ENCODE assay signal across 8 cellular contexts in genomic region chr5:79464695-79465332, GRCh38. TPM values are rescaled to one million over a fixed set of nuclear protein-coding genes. Genes with fewer than 3 reads are reported as not detected.
DNase-seq lines count a peak whose midpoint lies in the region; TF ChIP-seq lines count a peak whose summit lies in the region.

No MANE protein-coding gene starts in this region.

- BruUV-seq in Caco-2 (replicated peaks; lab: Mats Ljungman, UMichigan), result no TSS peak

- no peaks in the 10 kb centered on the region for H3K9me3 ChIP-seq in Caco-2

- peaks cover 7% of the 10 kb centered on the region; the same call in 1 of the 2 replicates for H3K4me1 ChIP-seq in Caco-2

- intact Hi-C loops in Caco-2 (cut with micrococcal nuclease; ENCODE audit: unreplicated experiment), result loop anchor here (1.0 to 2.0 kb wide), 4 partner anchors 130 to 440 kb away; no protein-coding TSS in a partner anchor

- H3K4me3 ChIP-seq in Caco-2 (ENCODE audit: low read depth, low read length), result no peak overlapping the region

- H3K9me3 Mint-ChIP-seq in Caco-2 (ENCODE audit: unreplicated experiment) (no peaks in the 10 kb centered on the region), progenitor cell of endocrine pancreas (ENCODE audit: low read depth) (no peaks in the 10 kb centered on the region)

- DNase-seq in Caco-2 (peak in 1 of 2 experiments; percentile 11), HT-29 (ENCODE audit: low spot score) (peak; percentile 22), RWPE1 (ENCODE audit: low spot score) (peak; percentile 64), fibroblast of the conjunctiva (ENCODE audit: low read depth) (peak; percentile 28), progenitor cell of endocrine pancreas (ENCODE audit: low spot score, unreplicated experiment) (no peak), NCI-H187 (lab: John Stamatoyannopoulos, UW) (no peak)
- DNase-seq in activated CD8-positive, alpha-beta memory T cell treated with anti-CD3 and anti-CD28 coated beads for 24 hours, result no peak
- no peak for DNase-seq in activated effector memory CD4-positive, alpha-beta T cell treated with Interleukin-2 at 50 U/mL for 16 hours

- H3K27me3 ChIP-seq in Caco-2 (replicated peaks; ENCODE audit: control insufficient read depth, insufficient read depth, low read length), result no peaks in the 10 kb centered on the region

- CTCF ChIA-PET in Caco-2 (lab: Charles Lee) (no interaction called here), RWPE1 (lab: Yijun Ruan, JAX) (interaction anchor here (0.6 to 4.4 kb wide), 20 partner anchors 8 to 1170 kb away, joined by 3 to 24 read pairs (median 4); partner anchors contain the start of gene AP3B1)

- POLR2A ChIA-PET in Caco-2 (lab: Charles Lee) (no interaction called here), RWPE1 (lab: Yijun Ruan, JAX; ENCODE audit: low non-redundant PET) (interaction anchor here (0.7 kb wide), 1 partner anchor 10 kb away, joined by 3 read pairs; no protein-coding TSS in a partner anchor)

- peaks cover 9% of the 10 kb centered on the region for H3K4me1 Mint-ChIP-seq in Caco-2 (ENCODE audit: low read depth, unreplicated experiment)
- H3K4me1 Mint-ChIP-seq in progenitor cell of endocrine pancreas (ENCODE audit: low read depth), result peaks cover 17% of the 10 kb centered on the region

- H3K27me3 Mint-ChIP-seq in Caco-2 (ENCODE audit: insufficient read depth, unreplicated experiment), result no peaks in the 10 kb centered on the region
- no peaks in the 10 kb centered on the region for H3K27me3 Mint-ChIP-seq in progenitor cell of endocrine pancreas

- H3K4me3 Mint-ChIP-seq in Caco-2 (ENCODE audit: unreplicated experiment) (no peak overlapping the region), progenitor cell of endocrine pancreas (ENCODE audit: low read depth) (no peak overlapping the region)

- H3K36me3 Mint-ChIP-seq in Caco-2 (ENCODE audit: insufficient read depth, unreplicated experiment) (no peaks in the 10 kb centered on the region), progenitor cell of endocrine pancreas (ENCODE audit: insufficient read depth) (no peaks in the 10 kb centered on the region)

- no peak overlapping the region for H3K27ac ChIP-seq in RWPE1

- no peak overlapping the region for H3K27ac Mint-ChIP-seq in Caco-2 (ENCODE audit: unreplicated experiment)
- peak overlapping the region; percentile 19 for H3K27ac Mint-ChIP-seq in progenitor cell of endocrine pancreas

- no peaks in the 10 kb centered on the region for H3K36me3 ChIP-seq in Caco-2 (ENCODE audit: control insufficient read depth, insufficient read depth, low read length)

- TF ChIP-seq CTCF in Caco-2 (IDR thresholded peaks at IDR 0.05; ENCODE audit: insufficient read depth in 1 of 2, low read depth in 1 of 2, low read length in 1 of 2, severe bottlenecking in 1 of 2, unreplicated experiment in 1 of 2) (peak; percentile 60 to 66), RWPE1 (conservative IDR thresholded peaks at IDR 0.05; ENCODE audit: low read depth) (peak; percentile 78), progenitor cell of endocrine pancreas (IDR thresholded peaks at IDR 0.05; ENCODE audit: unreplicated experiment) (peak; percentile 66)

RNA-seq across cellular contexts. Expression of gene HOMER1, which starts 49.1 kb away (rescaled TPM):
- 22.2 and 24.0 TPM in 2 replicates for total RNA-seq in Caco-2 (2022)
- total RNA-seq in HT-29 (2014; rRNA removed; shearing (Covaris generic)), result 5.7 and 7.9 TPM in 2 replicates
- 22.3 and 29.3 TPM in 2 replicates for total RNA-seq in progenitor cell of endocrine pancreas

Comparison
In these comparisons a context has a peak if more than half of its experiments do, and no peak if none do; other contexts are left out.
1. DNase-seq: peak in HT-29 (single experiment), RWPE1 (single experiment) and fibroblast of the conjunctiva (single experiment); none in progenitor cell of endocrine pancreas (single experiment), activated CD8-positive, alpha-beta memory T cell treated with anti-CD3 and anti-CD28 coated beads for 24 hours (single experiment), activated effector memory CD4-positive, alpha-beta T cell treated with Interleukin-2 at 50 U/mL for 16 hours (single experiment) and NCI-H187 (0 of 2).
2. Peak in every context shown above with its lines, with median percentiles within 50 percentile points of each other: CTCF ChIP-seq.